12 cellular contexts compared by ENCODE assay signal in genomic region chr18:58225101-58225500, GRCh38.
DNase-seq lines count a peak whose midpoint lies in the region; ATAC-seq, FAIRE-seq and TF ChIP-seq lines count a peak whose summit lies in the region.
"Had no signal": no experiment of that assay in that cellular context is flagged by ENCODE, and none has a peak within 500 bp of the region (broad histone marks: within the 10 kb centered on the region; RNA-seq: fewer than 3 reads in every experiment).

No MANE protein-coding gene starts in this region.

- H3K4me1 ChIP-seq in suprapubic skin: peaks cover 40% of the 10 kb centered on the region

- TF ChIP-seq CTCF in bronchial epithelial cell (IDR thresholded peaks at IDR 0.05; ENCODE audit: insufficient read depth, low read length, severe bottlenecking) (no peak), suprapubic skin (IDR thresholded peaks at IDR 0.05) (no peak)

- TF ChIP-seq EP300 in suprapubic skin (IDR thresholded peaks at IDR 0.05): no peak

- no peak for DNase-seq in activated T-cell treated with anti-CD3 and anti-CD28 coated beads, Interleukin-2, amount 50 U/mL, for 4 hours
- no peak for DNase-seq in activated T-cell treated with anti-CD3 and anti-CD28 coated beads, Interleukin-2, amount 50 U/mL, for 1 hour
- peak; percentile 66 for DNase-seq in bronchial epithelial cell (ENCODE audit: low read depth)
- no peak for DNase-seq in suprapubic skin (ENCODE audit: low spot score in 2 of 2)
- DNase-seq in dermis blood vessel endothelial cell: no peak
- DNase-seq in AG20443 (ENCODE audit: low spot score): no peak
- DNase-seq in sciatic nerve (ENCODE audit: low spot score): no peak
- DNase-seq: CD4-positive, alpha-beta T cell; NCI-H82 had no signal

- H3K9me3 ChIP-seq in suprapubic skin: no peaks in the 10 kb centered on the region
- H3K9me3 ChIP-seq: right atrium auricular region had no signal

- H3K27me3 Mint-ChIP-seq in activated T-cell treated with anti-CD3 and anti-CD28 coated beads, Interleukin-2, amount 50 U/mL, for 4 hours (ENCODE audit: low read depth): peaks cover 1% of the 10 kb centered on the region

- intact Hi-C loops in sciatic nerve (cut with DNase I): no loop called here

- TF ChIP-seq POLR2A in suprapubic skin (IDR thresholded peaks at IDR 0.05): no peak

- H3K36me3 ChIP-seq in bronchial epithelial cell (ENCODE audit: control insufficient read depth, insufficient read depth, low read length): no peaks in the 10 kb centered on the region
- no peaks in the 10 kb centered on the region for H3K36me3 ChIP-seq in suprapubic skin
- H3K36me3 ChIP-seq: right atrium auricular region had no signal

- H3K4me1 Mint-ChIP-seq in activated T-cell treated with anti-CD3 and anti-CD28 coated beads, Interleukin-2, amount 50 U/mL, for 4 hours (ENCODE audit: low read depth): peaks cover 9% of the 10 kb centered on the region

- peak; percentile 84 to 89 for ATAC-seq in activated T-cell treated with anti-CD3 and anti-CD28 coated beads, Interleukin-2, amount 50 U/mL, for 4 hours
- ATAC-seq in HG03060 (IDR thresholded peaks at IDR 0.05; ENCODE audit: low read depth, unreplicated experiment): peak; percentile 85
- ATAC-seq in sciatic nerve: no peak

- H3K4me3 ChIP-seq in bronchial epithelial cell (ENCODE audit: low read depth, low read length) (no peak overlapping the region), suprapubic skin (no peak overlapping the region)
- H3K4me3 ChIP-seq: right atrium auricular region had no signal

- no peak for FAIRE-seq in bronchial epithelial cell (lab: Jason Lieb, UNC)
- FAIRE-seq: colon had no signal

- H3K9me3 Mint-ChIP-seq in activated T-cell treated with anti-CD3 and anti-CD28 coated beads, Interleukin-2, amount 50 U/mL, for 4 hours: no peaks in the 10 kb centered on the region
- H3K9me3 Mint-ChIP-seq: CD4-positive, alpha-beta T cell had no signal

- peak overlapping the region; percentile 83 for H3K27ac ChIP-seq in suprapubic skin

- no peak overlapping the region for H3K4me3 Mint-ChIP-seq in activated T-cell treated with anti-CD3 and anti-CD28 coated beads, Interleukin-2, amount 50 U/mL, for 4 hours
- H3K4me3 Mint-ChIP-seq: CD4-positive, alpha-beta T cell had no signal

- H3K27me3 ChIP-seq in bronchial epithelial cell (ENCODE audit: control insufficient read depth, insufficient read depth, low read length) (no peaks in the 10 kb centered on the region), suprapubic skin (no peaks in the 10 kb centered on the region)
- H3K27me3 ChIP-seq: right atrium auricular region had no signal

- WGBS in suprapubic skin: 66% methylated on average over 6 of the region's 6 CpGs

- no peaks in the 10 kb centered on the region for H3K36me3 Mint-ChIP-seq in activated T-cell treated with anti-CD3 and anti-CD28 coated beads, Interleukin-2, amount 50 U/mL, for 4 hours (ENCODE audit: insufficient read depth)
